In genomic region chr4:81198609-81199008, GRCh38 we compare ENCODE assay signal across 1 cellular context.
TF ChIP-seq lines count a peak whose summit lies in the region.

No MANE protein-coding gene starts in this region.

TF ChIP-seq in GM12878, 131 proteins besides CTCF, POLR2A, EP300 and RAD21 (continued from another document):
- TF ChIP-seq ZBTB11 (CRISPR knock-in tag; IDR thresholded peaks at IDR 0.05), result no peak
